30 cellular contexts compared by ENCODE assay signal in the genomic region with DNA sequence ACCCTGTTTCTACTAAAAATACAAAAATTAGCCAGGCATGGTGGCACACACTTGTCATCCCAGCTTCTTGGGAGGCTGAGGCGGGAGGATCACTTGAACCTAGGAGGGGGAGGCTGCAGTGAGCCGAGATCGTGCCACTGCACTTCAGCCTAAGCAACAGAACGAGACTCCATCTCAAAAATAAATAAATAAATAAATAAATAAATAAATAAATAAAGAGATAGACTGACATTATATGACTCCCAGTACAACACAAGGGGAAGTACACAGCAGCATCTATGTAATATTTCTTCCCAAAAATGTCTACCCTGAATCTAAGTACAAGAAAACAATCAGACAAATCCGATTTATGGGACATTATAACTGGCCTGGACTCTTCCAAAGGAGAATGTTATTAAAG.
"Had no signal": no experiment of that assay in that cellular context is flagged by ENCODE, and none has a peak within 500 bp of the region (broad histone marks: within the 10 kb centered on the region; RNA-seq: fewer than 3 reads in every experiment).

No MANE protein-coding gene starts in this region.

- H3K27me3 ChIP-seq: ascending aorta, cardiac muscle cell had no signal

- H3K27ac ChIP-seq: ascending aorta, cardiac muscle cell, VCaP had no signal

- H3K4me3 ChIP-seq: ascending aorta, cardiac muscle cell had no signal

- H3K9me3 ChIP-seq: ascending aorta had no signal

- H3K36me3 ChIP-seq: ascending aorta, cardiac muscle cell had no signal

- ATAC-seq: activated CD4-positive, alpha-beta T cell treated with anti-CD3 and anti-CD28 coated beads for 36 hours; activated CD4-positive, CD25-positive, alpha-beta regulatory T cell treated with anti-CD3 and anti-CD28 coated beads, Interleukin-2, amount 50 U/mL, for 24 hours; activated CD8-positive, alpha-beta memory T cell treated with anti-CD3 and anti-CD28 coated beads, Interleukin-2, amount 10 ng/mL, durations not matched to agents 7 days and 5 days; activated CD8-positive, alpha-beta T cell treated with anti-CD3 and anti-CD28 coated beads, Interleukin-2, amount 10 ng/mL, durations not matched to agents 7 days and 5 days; activated naive CD8-positive, alpha-beta T cell treated with anti-CD3 and anti-CD28 coated beads, Interleukin-2, amount 50 U/mL, for 24 hours had no signal

- DNase-seq: activated CD4-positive, alpha-beta memory T cell treated with anti-CD3 and anti-CD28 coated beads, Interleukin-2, amount 10 ng/mL, durations not matched to agents 7 days and 5 days; activated CD4-positive, alpha-beta T cell treated with anti-CD3 and anti-CD28 coated beads for 1 hour; activated CD4-positive, alpha-beta T cell treated with anti-CD3 and anti-CD28 coated beads for 36 hours; activated CD4-positive, alpha-beta T cell treated with anti-CD3 and anti-CD28 coated beads for 48 hours; activated CD4-positive, alpha-beta T cell treated with anti-CD3 and anti-CD28 coated beads, Interleukin-2, amount 10 ng/mL, durations not matched to agents 7 days and 5 days; activated CD4-positive, alpha-beta T cell treated with anti-CD3 and anti-CD28 coated beads, Interleukin-2, amount 50 U/mL, for 48 hours; activated CD4-positive, CD25-positive, alpha-beta regulatory T cell; activated CD8-positive, alpha-beta memory T cell treated with anti-CD3 and anti-CD28 coated beads for 24 hours; activated CD8-positive, alpha-beta memory T cell treated with anti-CD3 and anti-CD28 coated beads, Interleukin-2, amount 10 ng/mL, durations not matched to agents 7 days and 5 days; activated CD8-positive, alpha-beta memory T cell treated with anti-CD3 and anti-CD28 coated beads, Interleukin-2, amount 50 U/mL, for 48 hours; activated CD8-positive, alpha-beta T cell treated with anti-CD3 and anti-CD28 coated beads, Interleukin-2, amount 10 ng/mL, durations not matched to agents 7 days and 5 days; activated effector memory CD4-positive, alpha-beta T cell treated with Interleukin-2 at 50 U/mL for 16 hours; activated gamma-delta T cell; activated naive CD4-positive, alpha-beta T cell treated with anti-CD3 and anti-CD28 coated beads, Interleukin-2, amount 10 ng/mL, durations not matched to agents 7 days and 5 days; activated naive CD4-positive, alpha-beta T cell treated with Interleukin-2 at 50 U/mL for 16 hours; activated naive CD8-positive, alpha-beta T cell treated with anti-CD3 and anti-CD28 coated beads, Interleukin-2, amount 10 ng/mL, durations not matched to agents 7 days and 5 days; activated naive CD8-positive, alpha-beta T cell treated with anti-CD3 and anti-CD28 coated beads, Interleukin-2, amount 50 U/mL, for 24 hours; activated T-cell treated with anti-CD3 and anti-CD28 coated beads, Interleukin-2, amount 50 U/mL, for 24 hours; activated T-cell treated with anti-CD3 and anti-CD28 coated beads, Interleukin-2, amount 50 U/mL, for 48 hours; amygdala; anterior cingulate cortex; caudate nucleus; cerebellar nuclear complex; T-helper 1 cell; T-helper 2 cell; T-helper 9 cell had no signal
